Comparison of ENCODE assay signal across 6 cellular contexts in the genomic region with DNA sequence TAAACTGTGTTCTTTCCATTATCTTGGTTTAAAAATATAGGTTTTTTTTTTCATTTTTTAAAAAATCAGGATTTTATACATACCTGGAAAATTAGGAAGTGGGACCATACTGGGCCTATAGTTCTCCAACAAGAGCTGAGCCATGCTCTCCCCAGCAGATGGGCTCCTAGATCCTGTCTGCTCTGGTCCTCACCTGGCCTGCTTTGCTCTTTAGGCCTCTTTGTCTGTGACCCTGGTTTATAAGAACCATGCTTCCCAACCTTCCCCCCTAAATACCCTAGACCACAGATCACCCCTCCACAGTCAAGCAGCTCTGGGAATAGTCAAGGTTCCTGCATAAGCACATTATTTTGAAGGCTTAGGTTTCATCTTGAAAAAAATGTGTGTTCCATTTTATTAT.
"Had no signal": no experiment of that assay in that cellular context is flagged by ENCODE, and none has a peak within 500 bp of the region (broad histone marks: within the 10 kb centered on the region; RNA-seq: fewer than 3 reads in every experiment).

No MANE protein-coding gene starts in this region.

- H3K4me1 Mint-ChIP-seq: IgD-negative memory B cell had no signal

- H3K36me3 Mint-ChIP-seq: IgD-negative memory B cell had no signal

- H3K27ac Mint-ChIP-seq: IgD-negative memory B cell had no signal

- H3K27me3 Mint-ChIP-seq: IgD-negative memory B cell had no signal

- DNase-seq: GM23248, H9, HCEC 1CT had no signal

- H3K27ac ChIP-seq: GM23248, HL-60 had no signal

- H3K4me3 ChIP-seq: GM23248 had no signal

- ATAC-seq: HepG2 had no signal

- H3K4me3 Mint-ChIP-seq: H9 had no signal
